Comparison of ENCODE assay signal across 9 cellular contexts in the genomic region with DNA sequence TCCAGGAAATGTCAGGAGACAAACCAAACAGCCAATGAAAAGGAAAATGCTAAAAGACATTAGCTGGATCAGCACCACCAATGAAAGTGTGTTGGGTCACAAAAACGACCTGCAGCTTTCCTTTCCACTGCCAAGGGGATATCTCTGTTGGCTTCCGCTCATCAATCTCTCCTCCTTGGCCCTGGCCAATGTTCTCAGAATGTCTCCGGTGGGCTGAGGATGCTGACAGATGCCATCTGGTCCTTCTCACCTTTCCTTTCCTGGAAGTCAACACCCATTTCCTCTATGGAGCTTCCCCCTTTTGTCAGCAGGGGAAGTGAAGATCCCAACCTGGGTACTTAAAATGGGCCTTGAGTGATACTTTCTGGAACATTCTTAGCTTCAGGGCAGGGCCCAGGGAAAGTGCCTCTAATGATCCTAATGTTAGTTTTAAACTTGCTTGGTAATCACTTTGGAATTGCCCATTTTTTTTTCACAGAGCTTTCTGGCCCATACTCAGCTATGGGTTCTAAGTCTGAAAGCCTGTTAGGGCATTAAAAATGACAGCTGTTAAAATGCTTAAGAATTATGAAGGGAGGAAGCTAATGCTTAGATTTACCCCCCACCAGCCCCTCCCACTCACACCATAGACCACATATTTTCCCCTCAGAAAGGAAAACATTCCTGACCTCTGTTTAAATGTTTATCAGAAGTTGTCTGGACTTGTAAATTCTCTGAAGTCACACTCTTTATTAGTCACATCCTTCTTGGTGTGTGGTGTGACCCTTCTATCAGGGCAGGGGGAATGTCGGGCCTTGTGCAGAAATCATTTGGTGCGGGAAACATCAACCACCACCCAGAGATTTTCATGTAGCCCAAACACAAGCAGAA. TPM values are rescaled to one million over a fixed set of nuclear protein-coding genes. Genes with fewer than 3 reads are reported as not detected.
DNase-seq lines count a peak whose midpoint lies in the region; TF ChIP-seq lines count a peak whose summit lies in the region.
"Had no signal": no experiment of that assay in that cellular context is flagged by ENCODE, and none has a peak within 500 bp of the region (broad histone marks: within the 10 kb centered on the region; RNA-seq: fewer than 3 reads in every experiment).

No MANE protein-coding gene starts in this region.

- H2BK12ac ChIP-seq in H9 (ENCODE audit: insufficient read length, low read depth, low read length), result no peak overlapping the region

- no peak overlapping the region for H3T11ph ChIP-seq in H9 (ENCODE audit: low read length)

- H3K4me1 Mint-ChIP-seq in H9 (peaks cover 32 to 39% of the 10 kb centered on the region in 2 experiments), brain (peaks cover 19% of the 10 kb centered on the region)

- in situ Hi-C loops in G401 (cut with HindIII; ENCODE audit: low sequenced_read_pairs), result no loop called here

- H3K27me3 Mint-ChIP-seq in H9 (ENCODE audit: low read depth) (peaks cover 2% of the 10 kb centered on the region; the same call in 1 of the 2 replicates), brain (no peaks in the 10 kb centered on the region)

- no peak overlapping the region for H3K14ac ChIP-seq in H9 (ENCODE audit: insufficient read depth, low read length)

- H3K4me3 Mint-ChIP-seq in H9 (no peak overlapping the region), brain (no peak overlapping the region)

- no peak overlapping the region for H2BK5ac ChIP-seq in H9 (ENCODE audit: insufficient read length, low read length)

- H2BK120ac ChIP-seq in H9 (ENCODE audit: low read depth, low read length, poor library complexity, severe bottlenecking), result no peak overlapping the region

- TF ChIP-seq CTCF in H9 (conservative IDR thresholded peaks at IDR 0.05), result no peak
- TF ChIP-seq CTCF in brain (conservative IDR thresholded peaks at IDR 0.05), result no peak

- H3K9ac ChIP-seq in H9 (ENCODE audit: extremely low read depth, insufficient read length, low read length), result no peak overlapping the region

- H3K18ac ChIP-seq in H9 (ENCODE audit: insufficient read length, low read depth, low read length), result peak overlapping the region; percentile 52

- DNase-seq in H9 (no peak), iris pigment epithelial cell (ENCODE audit: low read depth) (peak; percentile 99), NCI-H2081 (lab: John Stamatoyannopoulos, UW) (no peak), NCI-H187 (lab: John Stamatoyannopoulos, UW) (no peak), G401 (ENCODE audit: low spot score) (no peak)
- no peak for DNase-seq in stimulated activated CD4-positive, alpha-beta T cell treated with anti-CD3 and anti-CD28 coated beads, Interleukin-4, amount 100 ng/mL, for 1 hour

- no peaks in the 10 kb centered on the region for H3K9me3 ChIP-seq in H9 (ENCODE audit: control insufficient read depth, low read depth, low read length)

- no peaks in the 10 kb centered on the region for H3K27me3 ChIP-seq in H9 (ENCODE audit: insufficient read depth, low read length)

- no peak overlapping the region for H3K23ac ChIP-seq in H9 (ENCODE audit: insufficient read length, low read depth, low read length)

- H4K8ac ChIP-seq in H9 (replicated peaks; ENCODE audit: insufficient read length, low read depth, low read length), result no peak overlapping the region

- peak overlapping the region; percentile 95 for H4K91ac ChIP-seq in H9 (ENCODE audit: insufficient read length, low read depth, low read length)

- H3K27ac ChIP-seq in H9 (ENCODE audit: insufficient read length, low read depth, low read length), result no peak overlapping the region
- peak overlapping the region in 18 of 21 experiments; percentile 24 to 84 (median 62) for H3K27ac ChIP-seq in skin epidermis

- peaks cover 9 to 14% of the 10 kb centered on the region in 2 experiments for H3K9me3 Mint-ChIP-seq in H9
- peaks cover 9 to 12% (median 11%) of the 10 kb centered on the region in 5 experiments for H3K9me3 Mint-ChIP-seq in brain

- H3K27ac Mint-ChIP-seq in H9, result peak overlapping the region in 1 of 3 experiments; percentile 91; a peak in 2 of 7 replicates
- H3K27ac Mint-ChIP-seq in brain, result peak overlapping the region in 4 of 5 experiments; percentile 48 to 83 (median 76)

- no peak overlapping the region for H3K56ac ChIP-seq in H9 (ENCODE audit: insufficient read length, low read depth, low read length)

- no peak overlapping the region for H3K4me3 ChIP-seq in skin epidermis
- H3K4me3 ChIP-seq: K562 had no signal

- peaks cover 9% of the 10 kb centered on the region for H3K4me1 ChIP-seq in H9 (ENCODE audit: insufficient read depth, low read length)

- no CpG with 5 or more reads among the region's 5 CpGs for WGBS in H9 (ENCODE audit: extremely low coverage, insufficient read length, low lambda C conversion rate)

- H3K79me2 ChIP-seq in H9 (ENCODE audit: insufficient read depth, low read length), result no peaks in the 10 kb centered on the region

- no peak overlapping the region; the same call in 1 of the 2 replicates for H3K4ac ChIP-seq in H9 (ENCODE audit: low read depth, low read length)

- peak overlapping the region; percentile 73 for H4K5ac ChIP-seq in H9 (ENCODE audit: insufficient read length, low read depth, low read length)

- H3K79me1 ChIP-seq in H9 (ENCODE audit: insufficient read depth, low read depth, low read length, poor library complexity, severe bottlenecking), result no peaks in the 10 kb centered on the region

- H3K23me2 ChIP-seq in H9 (ENCODE audit: insufficient read length, low read depth, low read length, poor library complexity, severe bottlenecking), result no peaks in the 10 kb centered on the region

- no peak overlapping the region for H2AFZ ChIP-seq in H9 (ENCODE audit: low read length)

- H2BK20ac ChIP-seq in H9 (ENCODE audit: low read depth, low read length, poor library complexity, severe bottlenecking), result no peak overlapping the region

- peak overlapping the region; percentile 94 for H2AK5ac ChIP-seq in H9 (ENCODE audit: insufficient read length, low read length)

- peaks cover 3 to 14% (median 10%) of the 10 kb centered on the region in 3 experiments; a peak in 6 of 7 replicates for H3K36me3 Mint-ChIP-seq in H9 (ENCODE audit: insufficient read depth in 1 of 3, low read depth in 3 of 3)
- peaks cover 10% of the 10 kb centered on the region for H3K36me3 Mint-ChIP-seq in brain

- H4K20me1 ChIP-seq in H9 (ENCODE audit: control insufficient read depth, insufficient read depth, insufficient read length), result no peaks in the 10 kb centered on the region

- no peak overlapping the region for H2BK15ac ChIP-seq in H9 (ENCODE audit: low read depth, low read length)

- no peak overlapping the region for H3K4me2 ChIP-seq in H9 (ENCODE audit: insufficient read depth, insufficient read length, low read length)

RNA-seq across cellular contexts. Expression of a gene that starts 29.2 kb away (rescaled TPM):
- 0.37 and 0.42 TPM in 2 replicates for total RNA-seq in H9 (2021)
- polyA plus RNA-seq in brain (ENCODE audit: insufficient read depth, low read depth, low replicate concordance), result 176 TPM
- 11.1 and 18.2 TPM in 2 replicates for total RNA-seq in G401 (2014; rRNA removed; shearing (Covaris generic))
